In the genomic region with DNA sequence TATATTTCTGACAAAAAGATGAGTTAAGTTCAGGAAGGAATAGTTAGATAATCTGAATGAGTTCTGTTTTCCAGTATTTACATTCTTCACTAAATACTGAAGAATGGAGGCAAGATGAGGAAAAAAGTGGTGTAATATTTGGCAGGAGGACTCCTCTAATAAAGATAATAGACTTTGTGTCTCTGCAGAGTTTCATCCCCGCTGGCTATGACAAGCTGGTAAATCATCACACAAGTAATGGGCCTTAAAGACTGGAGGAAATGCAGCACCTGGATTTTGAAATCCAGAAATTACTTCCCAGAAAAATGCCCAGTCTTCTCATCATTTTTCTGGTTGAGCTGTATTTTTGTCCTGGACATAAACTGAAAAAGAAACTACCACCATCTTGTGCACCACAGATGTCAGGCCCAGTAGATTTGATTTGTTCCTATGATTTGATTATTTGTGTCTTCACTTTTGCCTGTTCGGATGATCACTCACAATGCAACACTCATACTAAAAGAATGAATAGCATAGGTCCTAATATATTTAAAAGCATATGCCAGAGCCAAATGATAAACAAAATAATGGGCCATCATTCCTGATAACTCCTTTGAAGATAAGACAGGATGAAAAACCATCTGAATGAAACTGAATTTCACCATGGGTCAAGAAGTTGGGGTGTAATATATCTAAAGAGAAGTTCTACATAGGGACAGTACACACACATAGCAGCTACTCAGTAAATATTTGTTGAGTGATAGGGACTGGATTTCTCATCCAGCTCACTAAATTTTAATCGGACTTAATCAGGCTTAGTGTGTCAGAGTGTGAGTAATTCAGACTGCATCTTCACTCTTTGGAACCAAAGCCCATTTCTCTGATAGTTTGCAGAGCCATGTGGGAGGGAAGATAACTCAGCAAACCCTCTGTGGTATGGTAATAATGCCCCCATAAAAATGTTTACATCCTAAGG, we compare ENCODE assay signal across 15 cellular contexts.
"Had no signal": no experiment of that assay in that cellular context is flagged by ENCODE, and none has a peak within 500 bp of the region (broad histone marks: within the 10 kb centered on the region; RNA-seq: fewer than 3 reads in every experiment).

No MANE protein-coding gene starts in this region.

- H3K27ac ChIP-seq: neutrophil, parathyroid adenoma, stomach, WERI-Rb-1 had no signal

- H3K4me1 ChIP-seq: parathyroid adenoma, stomach had no signal

- ATAC-seq: natural killer cell treated with Interleukin-12 subunit alpha and Interleukin-12 subunit beta and Interleukin-15 and Interleukin-18, amount 100 ng/mL, for 72 hours; sciatic nerve; stimulated activated effector memory CD8-positive, alpha-beta T cell treated with anti-CD3 and anti-CD28 coated beads, Interleukin-12 subunit alpha, Interleukin-12 subunit beta, amount 100 ng/mL, for 72 hours had no signal

- DNase-seq: activated CD4-positive, alpha-beta T cell treated with anti-CD3 and anti-CD28 coated beads, Interleukin-2, amount 50 U/mL, for 48 hours; activated T-cell treated with anti-CD3 and anti-CD28 coated beads for 4 hours; amniotic stem cell; caudate nucleus; stimulated activated CD4-positive, alpha-beta T cell treated with anti-CD3 and anti-CD28 coated beads, Interleukin-4, amount 100 ng/mL, for 24 hours; stomach; T-helper 2 cell; WERI-Rb-1 had no signal

- H3K36me3 Mint-ChIP-seq: stimulated activated effector memory CD8-positive, alpha-beta T cell treated with anti-CD3 and anti-CD28 coated beads, Interleukin-12 subunit alpha, Interleukin-12 subunit beta, amount 100 ng/mL, for 72 hours had no signal

- H3K4me1 Mint-ChIP-seq: stimulated activated effector memory CD8-positive, alpha-beta T cell treated with anti-CD3 and anti-CD28 coated beads, Interleukin-12 subunit alpha, Interleukin-12 subunit beta, amount 100 ng/mL, for 72 hours had no signal

- H3K9me3 ChIP-seq: neutrophil had no signal

- H3K27me3 Mint-ChIP-seq: activated naive CD8-positive, alpha-beta T cell had no signal

- H3K27ac Mint-ChIP-seq: activated naive CD8-positive, alpha-beta T cell; activated T-helper 1 cell treated with anti-CD3 and anti-CD28 coated beads, Interleukin-12 subunit alpha, Interleukin-12 subunit beta, Interleukin-2, Interleukin-4 antibody, amounts not matched to agents 30 ng/mL and 10 ng/mL and 1 ng/mL, durations not matched to agents 14 hours and 24 hours and 36 hours; natural killer cell treated with Interleukin-12 subunit alpha and Interleukin-12 subunit beta and Interleukin-15 and Interleukin-18, amount 100 ng/mL, for 72 hours; stimulated activated effector memory CD8-positive, alpha-beta T cell treated with anti-CD3 and anti-CD28 coated beads, Interleukin-12 subunit alpha, Interleukin-12 subunit beta, amount 100 ng/mL, for 72 hours had no signal

- H3K4me3 ChIP-seq: stomach had no signal

- H3K27me3 ChIP-seq: neutrophil, stomach had no signal

- H3K36me3 ChIP-seq: neutrophil, stomach, WERI-Rb-1 had no signal

- H3K4me3 Mint-ChIP-seq: activated naive CD8-positive, alpha-beta T cell; activated T-helper 1 cell treated with anti-CD3 and anti-CD28 coated beads, Interleukin-12 subunit alpha, Interleukin-12 subunit beta, Interleukin-2, Interleukin-4 antibody, amounts not matched to agents 30 ng/mL and 10 ng/mL and 1 ng/mL, durations not matched to agents 14 hours and 24 hours and 36 hours; natural killer cell treated with Interleukin-12 subunit alpha and Interleukin-12 subunit beta and Interleukin-15 and Interleukin-18, amount 100 ng/mL, for 72 hours; stimulated activated effector memory CD8-positive, alpha-beta T cell treated with anti-CD3 and anti-CD28 coated beads, Interleukin-12 subunit alpha, Interleukin-12 subunit beta, amount 100 ng/mL, for 72 hours had no signal
